In the genomic region with DNA sequence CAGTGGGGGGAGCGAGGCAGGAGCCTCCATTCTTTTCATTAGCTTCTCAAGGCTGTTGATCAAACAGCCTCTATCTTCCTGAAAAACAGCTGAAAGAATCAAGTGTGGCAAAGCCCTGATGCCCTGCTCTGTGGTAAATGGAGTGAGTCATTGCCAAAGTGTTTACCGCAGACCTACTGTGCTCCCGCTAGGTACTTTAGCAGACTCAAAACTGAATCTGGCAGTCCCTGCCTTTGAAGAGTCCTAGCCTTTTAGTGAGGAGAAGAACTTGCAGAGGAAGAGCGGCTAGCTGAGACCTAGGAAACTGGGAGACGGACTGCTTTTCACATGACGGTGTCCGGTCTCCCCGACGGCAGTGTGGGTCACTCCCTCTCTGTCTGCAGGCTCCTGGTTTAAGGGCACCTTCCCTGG, we compare ENCODE assay signal across 12 cellular contexts. TPM values are rescaled to one million over a fixed set of nuclear protein-coding genes. Genes with fewer than 3 reads are reported as not detected.
DNase-seq lines count a peak whose midpoint lies in the region; ATAC-seq, FAIRE-seq and TF ChIP-seq lines count a peak whose summit lies in the region.
"Had no signal": no experiment of that assay in that cellular context is flagged by ENCODE, and none has a peak within 500 bp of the region (broad histone marks: within the 10 kb centered on the region; RNA-seq: fewer than 3 reads in every experiment).

No MANE protein-coding gene starts in this region.

- DNase-seq in DND-41 (no peak), GM12878 (ENCODE audit: low read depth, low spot score) (no peak), sciatic nerve (ENCODE audit: low spot score) (peak; percentile 47), pons (ENCODE audit: low spot score) (no peak), lower lobe of right lung (no peak), D341Med (ENCODE audit: low spot score) (no peak)
- DNase-seq: aorta, hypothalamus, NCI-H446 had no signal

- TF ChIP-seq RAD21 in GM12878 (IDR thresholded peaks at IDR 0.05; ENCODE audit: insufficient read depth, low read depth, low read length): no peak

- H3K4me3 Mint-ChIP-seq in IgD-negative memory B cell: peak overlapping the region; percentile 94 to 97 (median 96)

- FAIRE-seq in GM12878 (lab: Jason Lieb, UNC): no peak

- H3K9me3 ChIP-seq in DND-41 (ENCODE audit: insufficient read depth, low read length, severe bottlenecking) (no peaks in the 10 kb centered on the region), GM12878 (replicated peaks; ENCODE audit: control insufficient read depth, insufficient read depth, low read length) (no peaks in the 10 kb centered on the region), lower lobe of right lung (no peaks in the 10 kb centered on the region)
- H3K9me3 ChIP-seq: HAP-1 had no signal

- H3K9ac ChIP-seq in DND-41 (ENCODE audit: low read depth, low read length) (peak overlapping the region; percentile 79; the same call in 1 of the 2 replicates), GM12878 (ENCODE audit: control insufficient read depth, insufficient read depth, low read length) (peak overlapping the region; percentile 74)

- peak overlapping the region; percentile 68 for H3K4me2 ChIP-seq in DND-41 (ENCODE audit: insufficient read depth, low read length)
- peak overlapping the region; percentile 88 for H3K4me2 ChIP-seq in GM12878 (ENCODE audit: control insufficient read depth, insufficient read depth)

- no peaks in the 10 kb centered on the region for H3K9me3 Mint-ChIP-seq in IgD-negative memory B cell

- POLR2A ChIA-PET in GM12878 (lab: Charles Lee): interaction anchor here (0.8 to 4.6 kb wide), 13 partner anchors 10 to 78 kb away, joined by 3 to 53 read pairs (median 4); no protein-coding TSS in a partner anchor

- H3K27ac Mint-ChIP-seq in IgD-negative memory B cell: peak overlapping the region; percentile 69 to 99 (median 97)

- ATAC-seq in DND-41 (ENCODE audit: insufficient read depth, low read depth) (no peak), GM12878 (peak; percentile 1), sciatic nerve (no peak), GM18861 (IDR thresholded peaks at IDR 0.05; ENCODE audit: unreplicated experiment) (no peak), lower lobe of right lung (no peak)

- BruUV-seq in GM12878 (replicated peaks; lab: Mats Ljungman, UMichigan): no TSS peak

- no peak for TF ChIP-seq EP300 in GM12878 (IDR thresholded peaks at IDR 0.05; ENCODE audit: borderline replicate concordance in 1 of 2, control insufficient read depth in 1 of 2, low read depth in 2 of 2, low read length in 2 of 2)

- CTCF ChIA-PET in GM12878 (lab: Yijun Ruan, JAX): interaction anchor here (1.1 to 6.5 kb wide), 9 partner anchors 8 to 283 kb away, joined by 3 to 62 read pairs (median 5); no protein-coding TSS in a partner anchor

- H4K20me1 ChIP-seq in DND-41 (ENCODE audit: insufficient read depth, low read length): peaks cover 36% of the 10 kb centered on the region
- no peaks in the 10 kb centered on the region; the same call in 1 of the 2 replicates for H4K20me1 ChIP-seq in GM12878 (ENCODE audit: control insufficient read depth, insufficient read depth)

- WGBS in GM12878 (ENCODE audit: insufficient coverage, insufficient replicate concordance, low lambda C conversion rate, missing lambda C conversion rate): under 1% methylated on average over 9 of the region's 9 CpGs

- TF ChIP-seq POLR2A in GM12878 (IDR thresholded peaks at IDR 0.05; ENCODE audit: low read depth, low read length): no peak; the same call in 1 of the 2 replicates

- H3K4me3 ChIP-seq in DND-41 (ENCODE audit: low read depth in 1 of 2, low read length in 2 of 2): peak overlapping the region in 1 of 2 experiments; percentile 92; a peak in 2 of 4 replicates
- peak overlapping the region; percentile 87 for H3K4me3 ChIP-seq in GM12878
- no peak overlapping the region for H3K4me3 ChIP-seq in lower lobe of right lung
- H3K4me3 ChIP-seq: HAP-1 had no signal

- H3K27ac ChIP-seq in DND-41 (ENCODE audit: low read length) (peak overlapping the region; percentile 84), GM12878 (ENCODE audit: control insufficient read depth, insufficient read depth) (peak overlapping the region; percentile 85), lower lobe of right lung (no peak overlapping the region)

- TF ChIP-seq CTCF in DND-41 (IDR thresholded peaks at IDR 0.05; ENCODE audit: borderline replicate concordance, extremely low read depth, low read length, poor library complexity, severe bottlenecking) (no peak), GM12878 (IDR thresholded peaks at IDR 0.05 in 2 of 3, conservative IDR thresholded peaks at IDR 0.05 in 1 of 3; ENCODE audit: control insufficient read depth in 2 of 3, extremely low read depth in 1 of 3, insufficient read depth in 1 of 3, low read depth in 3 of 3, low read length in 3 of 3) (no peak), lower lobe of right lung (IDR thresholded peaks at IDR 0.05) (no peak)

- no peaks in the 10 kb centered on the region for H3K36me3 Mint-ChIP-seq in IgD-negative memory B cell

- H2AFZ ChIP-seq in DND-41 (ENCODE audit: low read depth, low read length) (no peak overlapping the region), GM12878 (ENCODE audit: control insufficient read depth, low read depth, low read length) (peak overlapping the region; percentile 1; the same call in 1 of the 2 replicates)

- H3K36me3 ChIP-seq in DND-41 (ENCODE audit: insufficient read depth, low read length): peaks cover 2% of the 10 kb centered on the region
- H3K36me3 ChIP-seq in GM12878 (ENCODE audit: control insufficient read depth in 2 of 2, insufficient read depth in 2 of 2, low read length in 1 of 2): no peaks in the 10 kb centered on the region; a peak in 2 of 4 replicates
- no peaks in the 10 kb centered on the region for H3K36me3 ChIP-seq in lower lobe of right lung
- H3K36me3 ChIP-seq: HAP-1 had no signal

- intact Hi-C loops in GM12878 (cut with micrococcal nuclease; ENCODE audit: unreplicated experiment) (loop anchor here (2.0 kb wide), 3 partner anchors 40 to 122 kb away; no protein-coding TSS in a partner anchor), sciatic nerve (cut with DNase I) (loop anchor here (5.0 kb wide), 1 partner anchor 85 kb away; no protein-coding TSS in a partner anchor), lower lobe of right lung (cut with DNase I) (no loop called here)

- SMC1A ChIA-PET in GM12878 (lab: Charles Lee; ENCODE audit: uncharacterized antibody, unreplicated experiment): interaction anchor here (0.7 to 7.2 kb wide), 19 partner anchors 8 to 118 kb away, joined by 3 to 73 read pairs (median 8); no protein-coding TSS in a partner anchor

- H3K79me2 ChIP-seq in DND-41 (ENCODE audit: insufficient read depth, low read length): peaks cover 77% of the 10 kb centered on the region
- H3K79me2 ChIP-seq in GM12878 (ENCODE audit: control insufficient read depth, insufficient read depth, low read length): peaks cover 85% of the 10 kb centered on the region

- H3K27me3 Mint-ChIP-seq in IgD-negative memory B cell: no peaks in the 10 kb centered on the region

- H3K4me1 ChIP-seq in DND-41 (ENCODE audit: insufficient read depth, low read length): peaks cover 60% of the 10 kb centered on the region
- peaks cover 18% of the 10 kb centered on the region for H3K4me1 ChIP-seq in GM12878 (ENCODE audit: control insufficient read depth, insufficient read depth, low read length)
- peaks cover 45% of the 10 kb centered on the region for H3K4me1 ChIP-seq in lower lobe of right lung

- RAD21 ChIA-PET in GM12878 (lab: Charles Lee; ENCODE audit: unreplicated experiment): interaction anchor here (0.8 to 4.7 kb wide), 16 partner anchors 9 to 194 kb away, joined by 3 to 54 read pairs (median 4); partner anchors contain the start of gene DAP

- H3K4me1 Mint-ChIP-seq in IgD-negative memory B cell: peaks cover 28 to 43% (median 33%) of the 10 kb centered on the region in 3 donors

- in situ Hi-C loops in GM12878 (cut with MboI): no loop called here

- H3K27me3 ChIP-seq in DND-41 (ENCODE audit: insufficient read depth, low read length, poor library complexity): no peaks in the 10 kb centered on the region
- H3K27me3 ChIP-seq in GM12878 (replicated peaks in 1 of 2; ENCODE audit: control insufficient read depth in 2 of 2, insufficient read depth in 2 of 2, low read length in 1 of 2): no peaks in the 10 kb centered on the region
- peaks cover 38% of the 10 kb centered on the region for H3K27me3 ChIP-seq in lower lobe of right lung (ENCODE audit: low read depth)

TF ChIP-seq in GM12878, 131 proteins besides CTCF, POLR2A, EP300 and RAD21 (continues in another document):
- TF ChIP-seq SRF (IDR thresholded peaks at IDR 0.05; ENCODE audit: low read depth in 2 of 2, low read length in 2 of 2) (no peak), RUNX3 (IDR thresholded peaks at IDR 0.05; ENCODE audit: low read length) (peak; percentile 94), EGR1 (IDR thresholded peaks at IDR 0.05; ENCODE audit: borderline replicate concordance in 1 of 2, low read depth in 2 of 2, low read length in 2 of 2) (no peak), RBBP5 (conservative IDR thresholded peaks at IDR 0.05) (no peak), NBN (IDR thresholded peaks at IDR 0.05) (0 out of 2 replicates have a peak, but pooled peaks have one; percentile 47), SP1 (IDR thresholded peaks at IDR 0.05; ENCODE audit: low read depth, low read length) (no peak), TCF3 (IDR thresholded peaks at IDR 0.05; ENCODE audit: borderline replicate concordance, insufficient read depth, low read depth, low read length) (no peak), NR2F1 (conservative IDR thresholded peaks at IDR 0.05) (no peak)

RNA-seq across cellular contexts. Expression of gene ANKRD33B, which starts 3.3 kb away (rescaled TPM):
- polyA plus RNA-seq in IgD-negative memory B cell: 1.5 TPM
- 51.1 and 53.7 TPM in 2 replicates for total RNA-seq in GM12878 (2013; cell fraction: nucleolus; rRNA removed)
- total RNA-seq in GM12878 (2014; rRNA removed): 17.0 and 18.6 TPM in 2 replicates
- total RNA-seq in GM12878 (2014; rRNA removed; fragmentation: Illumina TruSeq; extraction: Trizol): 20.3 and 20.4 TPM in 2 replicates
- total RNA-seq in GM12878 (2021): 58.4 and 61.6 TPM in 2 replicates
- polyA plus RNA-seq in GM12878 (2011; ENCODE audit: low read depth): 12.2 TPM
- 11.0 and 12.7 TPM in 2 replicates for polyA plus RNA-seq in GM12878 (2011; rRNA removed)
- 16.9 and 17.7 TPM in 2 replicates for polyA plus RNA-seq in GM12878 (2011; cell fraction: cytosol; rRNA removed)
- 24.0 and 29.2 TPM in 2 replicates for polyA plus RNA-seq in GM12878 (2011; cell fraction: nucleus; rRNA removed)
- 19.6 TPM in 2 replicates for polyA plus RNA-seq in GM12878 (2012)
- polyA plus RNA-seq in GM12878 (2014; fragmentation: Illumina TruSeq; extraction: Trizol): 22.7 and 27.0 TPM in 2 replicates
- 1 to 10 TPM; 5.9 to 6.1 TPM for polyA plus RNA-seq in GM12878 (2014; fragmentation: Nextera tagmentation; extraction: Ambion mirVana)
- 19.6 and 20.7 TPM in 2 replicates for polyA plus RNA-seq in GM12878 (2014; rRNA removed)
- polyA plus RNA-seq in GM12878 (2016; fragmentation: Nextera tagmentation; extraction: Ambion mirVana): 1 to 10 TPM; 4.9 to 9.5 TPM
- polyA minus RNA-seq in GM12878 (2011; rRNA and poly(A)+ RNA removed): 42.2 and 53.6 TPM in 2 replicates
- polyA minus RNA-seq in GM12878 (2011; cell fraction: cytosol; rRNA and poly(A)+ RNA removed): 28.3 and 29.6 TPM in 2 replicates
- 13.7 and 27.7 TPM in 2 replicates for polyA minus RNA-seq in GM12878 (2011; cell fraction: nucleus; rRNA and poly(A)+ RNA removed)
- total RNA-seq in sciatic nerve: 22.6 TPM
- total RNA-seq in lower lobe of right lung: 5.8 TPM
